Comparison of ENCODE assay signal across 8 cellular contexts in the genomic region with DNA sequence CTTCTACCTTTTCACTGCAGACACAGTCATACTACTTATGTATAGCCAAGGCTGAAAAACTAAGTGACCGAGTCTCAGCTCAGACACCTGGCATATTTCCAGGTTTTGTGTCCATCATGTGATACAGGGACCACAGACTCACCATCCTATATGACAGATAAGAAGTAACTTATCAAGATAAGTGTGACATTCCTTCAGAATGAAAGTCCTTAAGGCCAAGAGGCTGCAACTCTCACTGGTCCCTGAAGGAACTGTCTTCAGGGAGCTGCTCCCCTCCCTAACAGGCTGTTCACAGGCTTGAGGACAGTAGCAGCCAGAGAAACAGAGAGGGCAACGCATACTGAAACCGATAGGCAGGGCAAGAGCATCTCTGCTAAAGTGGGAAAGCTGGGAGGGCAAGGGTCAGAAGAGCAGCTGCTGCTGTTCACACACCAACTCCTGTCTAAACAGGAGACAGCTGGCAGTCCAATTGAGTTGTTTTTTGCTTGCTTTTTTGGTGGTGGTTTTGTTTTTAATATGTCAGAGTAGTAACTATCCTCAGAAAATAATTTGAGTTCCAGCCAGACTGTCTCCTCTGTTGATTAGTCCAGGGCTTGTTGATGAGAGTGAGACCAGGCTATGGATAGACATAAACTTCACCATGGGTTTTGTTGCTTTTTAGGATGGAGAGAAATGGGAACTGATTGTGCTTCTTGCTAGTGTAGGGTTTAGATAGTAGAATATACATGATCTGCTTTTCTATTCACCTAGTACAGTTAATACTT.
DNase-seq lines count a peak whose midpoint lies in the region; ATAC-seq and TF ChIP-seq lines count a peak whose summit lies in the region.

No MANE protein-coding gene starts in this region.

- POLR2A ChIA-PET in activated CD4-positive, alpha-beta memory T cell treated with anti-CD3 and anti-CD28 coated beads for 36 hours (lab: Charles Lee): interaction anchor here (1.0 kb wide), 1 partner anchor 67 kb away, joined by 3 read pairs; no protein-coding TSS in a partner anchor

- peaks cover 47 to 78% (median 67%) of the 10 kb centered on the region in 10 experiments for H3K4me1 ChIP-seq in BLaER1 treated with 17β-estradiol and CSF1 and Interleukin-3, amounts not matched to agents 10 nM and 100 nM
- H3K4me1 ChIP-seq in uterus: peaks cover 0 to 14% of the 10 kb centered on the region in 2 donors

- no peak overlapping the region for H3K4me3 Mint-ChIP-seq in activated CD4-positive, alpha-beta memory T cell treated with anti-CD3 and anti-CD28 coated beads for 36 hours

- ATAC-seq in GM18873 (IDR thresholded peaks at IDR 0.05; ENCODE audit: low FRiP score, unreplicated experiment) (peak; percentile 55), HG03460 (IDR thresholded peaks at IDR 0.05; ENCODE audit: unreplicated experiment) (peak; percentile 55), left lobe of liver (peak; percentile 83)

- peaks cover 0 to 39% (median 10%) of the 10 kb centered on the region in 11 experiments; a peak in 15 of 22 replicates for H3K36me3 ChIP-seq in BLaER1 treated with 17β-estradiol and CSF1 and Interleukin-3, amounts not matched to agents 10 nM and 100 nM
- H3K36me3 ChIP-seq in uterus: no peaks in the 10 kb centered on the region

- H3K9ac ChIP-seq in BLaER1 treated with 17β-estradiol and CSF1 and Interleukin-3, amounts not matched to agents 10 nM and 100 nM: peak overlapping the region in 6 of 11 experiments; percentile 3 to 49 (median 34); a peak in 8 of 22 replicates

- H4K20me1 ChIP-seq in BLaER1 treated with 17β-estradiol and CSF1 and Interleukin-3, amounts not matched to agents 10 nM and 100 nM: peaks cover 12 to 99% (median 39%) of the 10 kb centered on the region in 11 experiments; a peak in 16 of 22 replicates

- CTCF ChIA-PET in activated CD4-positive, alpha-beta memory T cell treated with anti-CD3 and anti-CD28 coated beads for 36 hours (lab: Charles Lee): interaction anchor here (1.1 to 2.7 kb wide), 5 partner anchors 13 to 173 kb away, joined by 3 to 22 read pairs (median 6); no protein-coding TSS in a partner anchor

- H3K9me3 ChIP-seq in BLaER1 treated with 17β-estradiol and CSF1 and Interleukin-3, amounts not matched to agents 10 nM and 100 nM (replicated peaks in 1 of 11): no peaks in the 10 kb centered on the region
- H3K9me3 ChIP-seq in uterus: no peaks in the 10 kb centered on the region

- H3K4me2 ChIP-seq in BLaER1 treated with 17β-estradiol and CSF1 and Interleukin-3, amounts not matched to agents 10 nM and 100 nM: peak overlapping the region; percentile 4 to 99 (median 95); a peak in 20 of 22 replicates

- H3K9me3 Mint-ChIP-seq in activated CD4-positive, alpha-beta memory T cell treated with anti-CD3 and anti-CD28 coated beads for 36 hours: no peaks in the 10 kb centered on the region

- H3K27ac Mint-ChIP-seq in activated CD4-positive, alpha-beta memory T cell treated with anti-CD3 and anti-CD28 coated beads for 36 hours: peak overlapping the region; percentile 49

- no peak for TF ChIP-seq POLR2A in uterus (IDR thresholded peaks at IDR 0.05)

- intact Hi-C loops in activated CD4-positive, alpha-beta memory T cell treated with anti-CD3 and anti-CD28 coated beads for 36 hours (cut with micrococcal nuclease): no loop called here
- intact Hi-C loops in uterus (cut with DNase I; ENCODE audit: low total_unique reads): no loop called here

- H3K27ac ChIP-seq in BLaER1 treated with 17β-estradiol and CSF1 and Interleukin-3, amounts not matched to agents 10 nM and 100 nM: peak overlapping the region in 8 of 11 experiments; percentile 6 to 91 (median 84); a peak in 15 of 22 replicates
- peak overlapping the region; percentile 71 to 90 for H3K27ac ChIP-seq in uterus

- peak overlapping the region in 4 of 10 experiments; percentile 2 to 55 (median 5); a peak in 2 of 20 replicates for H3K4me3 ChIP-seq in BLaER1 treated with 17β-estradiol and CSF1 and Interleukin-3, amounts not matched to agents 10 nM and 100 nM
- no peak overlapping the region for H3K4me3 ChIP-seq in uterus

- no peak for TF ChIP-seq CTCF in uterus (IDR thresholded peaks at IDR 0.05)

- no peaks in the 10 kb centered on the region for H3K27me3 ChIP-seq in BLaER1 treated with 17β-estradiol and CSF1 and Interleukin-3, amounts not matched to agents 10 nM and 100 nM
- no peaks in the 10 kb centered on the region for H3K27me3 ChIP-seq in uterus

- DNase-seq in activated CD4-positive, alpha-beta memory T cell treated with anti-CD3 and anti-CD28 coated beads for 36 hours: peak; percentile 49
- DNase-seq in left lobe of liver (ENCODE audit: low spot score) (peak; percentile 48), uterus (no peak), activated gamma-delta T cell (lab: John Stamatoyannopoulos, UW) (no peak), SKM-1 treated with dmso at 0.1 percent for 144 hours (lab: John Stamatoyannopoulos, UW; ENCODE audit: unreplicated experiment) (no peak)

- H3K36me3 Mint-ChIP-seq in activated CD4-positive, alpha-beta memory T cell treated with anti-CD3 and anti-CD28 coated beads for 36 hours: peaks cover 15% of the 10 kb centered on the region

- H3K27me3 Mint-ChIP-seq in activated CD4-positive, alpha-beta memory T cell treated with anti-CD3 and anti-CD28 coated beads for 36 hours: no peaks in the 10 kb centered on the region

- H3K4me1 Mint-ChIP-seq in activated CD4-positive, alpha-beta memory T cell treated with anti-CD3 and anti-CD28 coated beads for 36 hours (ENCODE audit: low read depth): peaks cover 71% of the 10 kb centered on the region

Comparison
In these comparisons a context has a peak if more than half of its experiments do, and no peak if none do; other contexts are left out.
1. DNase-seq: peak in activated CD4-positive, alpha-beta memory T cell treated with anti-CD3 and anti-CD28 coated beads for 36 hours (single experiment) and left lobe of liver (single experiment); none in uterus (0 of 2), activated gamma-delta T cell (single experiment) and SKM-1 treated with dmso at 0.1 percent for 144 hours (single experiment).
2. Peak in every context shown above with its lines, with median percentiles within 50 percentile points of each other: ATAC-seq.